17 cellular contexts compared by ENCODE assay signal in genomic region chr6:110083875-110084585, GRCh38.
DNase-seq lines count a peak whose midpoint lies in the region; ATAC-seq and FAIRE-seq lines count a peak whose summit lies in the region.
"Had no signal": no experiment of that assay in that cellular context is flagged by ENCODE, and none has a peak within 500 bp of the region (broad histone marks: within the 10 kb centered on the region; RNA-seq: fewer than 3 reads in every experiment).

No MANE protein-coding gene starts in this region.

- H3K4me1 ChIP-seq in BLaER1 (peaks cover 62% of the 10 kb centered on the region), mesodermal cell (ENCODE audit: control insufficient read depth, insufficient read depth, low read length, poor library complexity, severe bottlenecking) (no peaks in the 10 kb centered on the region)
- peaks cover 0 to 61% (median 39%) of the 10 kb centered on the region in 10 experiments; a peak in 17 of 20 replicates for H3K4me1 ChIP-seq in BLaER1 treated with 17β-estradiol and CSF1 and Interleukin-3, amounts not matched to agents 10 nM and 100 nM
- H3K4me1 ChIP-seq: A549, BE2C, Caco-2 had no signal

- H4K20me1 ChIP-seq in BLaER1: no peaks in the 10 kb centered on the region
- H4K20me1 ChIP-seq in BLaER1 treated with 17β-estradiol and CSF1 and Interleukin-3, amounts not matched to agents 10 nM and 100 nM: no peaks in the 10 kb centered on the region

- H3K4me2 ChIP-seq in BLaER1: peak overlapping the region; percentile 45
- peak overlapping the region in 7 of 11 experiments; percentile 3 to 33 (median 18); a peak in 9 of 22 replicates for H3K4me2 ChIP-seq in BLaER1 treated with 17β-estradiol and CSF1 and Interleukin-3, amounts not matched to agents 10 nM and 100 nM
- H3K4me2 ChIP-seq: A549 had no signal

- ATAC-seq in GM19023 (IDR thresholded peaks at IDR 0.05; ENCODE audit: unreplicated experiment): no peak
- ATAC-seq: A549, HCT116, K562 had no signal

- H3K4me3 ChIP-seq in BLaER1: no peak overlapping the region
- H3K4me3 ChIP-seq in BLaER1 treated with 17β-estradiol and CSF1 and Interleukin-3, amounts not matched to agents 10 nM and 100 nM: no peak overlapping the region
- no peak overlapping the region for H3K4me3 ChIP-seq in mesodermal cell (ENCODE audit: extremely low read depth, insufficient read depth, low read length, poor library complexity, severe bottlenecking)
- H3K4me3 ChIP-seq: A549, K562 had no signal

- H3K27me3 ChIP-seq in BLaER1: no peaks in the 10 kb centered on the region
- no peaks in the 10 kb centered on the region for H3K27me3 ChIP-seq in BLaER1 treated with 17β-estradiol and CSF1 and Interleukin-3, amounts not matched to agents 10 nM and 100 nM
- H3K27me3 ChIP-seq: BE2C had no signal

- no CpG with 5 or more reads among the region's 1 CpG for WGBS in mesodermal cell (ENCODE audit: insufficient coverage in 2 of 2), 2 experiments

- no peak for FAIRE-seq in HTR-8/SVneo (lab: Jason Lieb, UNC)
- FAIRE-seq: A549, GM12892, K562 had no signal

- H3K27ac ChIP-seq in BLaER1 (peak overlapping the region; percentile 32; the same call in 1 of the 2 replicates), mesodermal cell (ENCODE audit: low read depth, low read length, severe bottlenecking) (peak overlapping the region; percentile 30)
- H3K27ac ChIP-seq in BLaER1 treated with 17β-estradiol and CSF1 and Interleukin-3, amounts not matched to agents 10 nM and 100 nM: peak overlapping the region in 4 of 11 experiments; percentile 2 to 30 (median 14); a peak in 5 of 22 replicates
- H3K27ac ChIP-seq: A549 had no signal

- H3K36me3 ChIP-seq in BLaER1 (no peaks in the 10 kb centered on the region), mesodermal cell (ENCODE audit: control insufficient read depth, insufficient read depth, low read length) (no peaks in the 10 kb centered on the region)
- H3K36me3 ChIP-seq in BLaER1 treated with 17β-estradiol and CSF1 and Interleukin-3, amounts not matched to agents 10 nM and 100 nM: no peaks in the 10 kb centered on the region
- H3K36me3 ChIP-seq: BE2C had no signal

- H3K9me3 ChIP-seq in BLaER1: no peaks in the 10 kb centered on the region
- peaks cover 0 to 4% (median 0%) of the 10 kb centered on the region in 11 experiments; a peak in 5 of 22 replicates for H3K9me3 ChIP-seq in BLaER1 treated with 17β-estradiol and CSF1 and Interleukin-3, amounts not matched to agents 10 nM and 100 nM (replicated peaks in 1 of 11)
- H3K9me3 ChIP-seq in mesodermal cell (ENCODE audit: control insufficient read depth, low read length): no peaks in the 10 kb centered on the region
- H3K9me3 ChIP-seq: A549, BE2C, Caco-2 had no signal

- H3K9ac ChIP-seq in BLaER1: no peak overlapping the region
- no peak overlapping the region for H3K9ac ChIP-seq in BLaER1 treated with 17β-estradiol and CSF1 and Interleukin-3, amounts not matched to agents 10 nM and 100 nM

- peak; percentile 80 for DNase-seq in amniotic epithelial cell (ENCODE audit: low read depth)
- DNase-seq in HCEC 1CT: no peak
- no peak for DNase-seq in iPS-NIHi7 (ENCODE audit: extremely low spot score)
- DNase-seq in HTR-8/SVneo (ENCODE audit: insufficient read length, low spot score): no peak
- DNase-seq: BE2C; Caco-2; CD8-positive, alpha-beta memory T cell; DND-41; GDM1 had no signal
